ENCODE assay signal across 10 cellular contexts in the genomic region with DNA sequence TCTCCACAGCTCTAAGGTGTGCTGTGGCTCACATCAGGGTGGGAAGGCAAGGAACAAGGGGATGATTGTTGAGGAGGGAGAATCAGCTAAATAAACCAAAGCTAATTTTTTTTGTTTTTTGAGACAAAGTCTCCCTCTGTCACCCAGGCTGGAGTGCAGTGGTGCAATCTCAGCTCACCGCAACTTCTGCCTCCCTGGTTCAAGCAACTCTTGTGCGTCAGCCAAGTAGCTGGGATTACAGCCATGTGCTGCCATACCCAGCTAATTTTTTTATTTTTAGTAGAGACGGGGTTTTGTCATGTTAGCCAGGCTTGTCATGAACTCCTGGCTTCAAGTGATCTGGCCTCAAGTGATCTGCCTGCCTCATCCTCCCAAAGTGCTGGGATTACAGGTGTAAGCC. TPM values are rescaled to one million over a fixed set of nuclear protein-coding genes. Genes with fewer than 3 reads are reported as not detected.
DNase-seq lines count a peak whose midpoint lies in the region; ATAC-seq and TF ChIP-seq lines count a peak whose summit lies in the region.
"Not testable (repeated sequence)": the region's sequence is repeated elsewhere in the genome, so short reads cannot be mapped to it uniquely, and the experiment has no call there.
"Had no signal": no experiment of that assay in that cellular context is flagged by ENCODE, and none has a peak within 500 bp of the region (broad histone marks: within the 10 kb centered on the region; RNA-seq: fewer than 3 reads in every experiment).

No MANE protein-coding gene starts in this region.

- H3K4me1 ChIP-seq in mammary epithelial cell (ENCODE audit: insufficient read depth, low read length), result peaks cover 26% of the 10 kb centered on the region
- H3K4me1 ChIP-seq in heart right ventricle, result not testable (repeated sequence)

- not testable (repeated sequence) for H3K79me2 ChIP-seq in mammary epithelial cell (ENCODE audit: insufficient read depth, low read length)

- not testable (repeated sequence) for H3K9ac ChIP-seq in mammary epithelial cell (ENCODE audit: insufficient read depth, low read length)

- H3K27ac ChIP-seq in mammary epithelial cell (ENCODE audit: insufficient read depth, low read depth, low read length); heart right ventricle: not testable (repeated sequence)

- not testable (repeated sequence) for BruUV-seq in mammary epithelial cell (replicated peaks; lab: Mats Ljungman, UMichigan)

- not testable (repeated sequence) for H3K4me3 ChIP-seq in mammary epithelial cell (replicated peaks in 1 of 3; ENCODE audit: insufficient read depth in 1 of 3, low read depth in 2 of 3, low read length in 3 of 3); heart right ventricle

- DNase-seq in LHCN-M2 (ENCODE audit: low read depth) (peak; percentile 32), NOMO-1 treated with DMSO at 0.1 percent for 48 hours (lab: John Stamatoyannopoulos, UW; ENCODE audit: unreplicated experiment) (peak; percentile 63), SKM-1 treated with dmso at 0.1 percent for 144 hours (lab: John Stamatoyannopoulos, UW; ENCODE audit: unreplicated experiment) (peak; percentile 20), mammary epithelial cell (peak; percentile 62), fibroblast of peridontal ligament (ENCODE audit: extremely low read depth) (peak; percentile 52)
- not testable (repeated sequence) for DNase-seq in heart right ventricle; sciatic nerve (ENCODE audit: low spot score)

- H2AFZ ChIP-seq in mammary epithelial cell (ENCODE audit: low read depth, low read length), result not testable (repeated sequence)

- peak in 7 of 8 donors; percentile 19 to 82 (median 70) for ATAC-seq in heart right ventricle
- ATAC-seq in sciatic nerve, result peak; percentile 76

- intact Hi-C loops in mammary epithelial cell (cut with micrococcal nuclease); heart right ventricle (cut with DNase I); sciatic nerve (cut with DNase I): not testable (repeated sequence)

- not testable (repeated sequence) for H3K27me3 ChIP-seq in mammary epithelial cell (ENCODE audit: insufficient read depth, low read length)
- peaks cover 0 to 15% (median 0%) of the 10 kb centered on the region in 7 donors for H3K27me3 ChIP-seq in heart right ventricle

- H3K4me2 ChIP-seq in mammary epithelial cell (ENCODE audit: insufficient read depth, low read depth, low read length), result not testable (repeated sequence)

- in situ Hi-C loops in mammary epithelial cell (cut with MboI; ENCODE audit: low sequenced_read_pairs in 2 of 2), result not testable (repeated sequence)

- TF ChIP-seq CTCF in mammary epithelial cell (conservative IDR thresholded peaks at IDR 0.05 in 1 of 2, IDR thresholded peaks at IDR 0.05 in 1 of 2; ENCODE audit: extremely low read depth in 1 of 2, insufficient read depth in 1 of 2, low read depth in 1 of 2, low read length in 2 of 2); heart right ventricle (IDR thresholded peaks at IDR 0.05): not testable (repeated sequence)

- dilution Hi-C loops in mammary epithelial cell (cut with HindIII; ENCODE audit: low sequenced_read_pairs), result not testable (repeated sequence)

- H3K9me3 ChIP-seq in mammary epithelial cell (replicated peaks; ENCODE audit: insufficient read depth, low read length); heart right ventricle: not testable (repeated sequence)

- CTCF ChIA-PET in mammary epithelial cell (lab: Charles Lee; ENCODE audit: low non-redundant PET), result interaction anchor here (0.6 kb wide), 1 partner anchor 272 kb away, joined by 3 read pairs; no protein-coding TSS in a partner anchor

- not testable (repeated sequence) for H4K20me1 ChIP-seq in mammary epithelial cell (ENCODE audit: insufficient read depth, low read length)

- WGBS in mammary epithelial cell (ENCODE audit: low coverage, missing lambda C conversion rate), result 18% methylated on average over 3 of the region's 3 CpGs
- WGBS in heart right ventricle, 2 donors, result 40 to 53% methylated on average over 3 of the region's 3 CpGs

- not testable (repeated sequence) for H3K36me3 ChIP-seq in mammary epithelial cell (ENCODE audit: insufficient read depth, low read length); heart right ventricle

RNA-seq across cellular contexts. Expression of a gene that starts 46.7 kb away (rescaled TPM):
- 0.19 and 0.29 TPM in 2 replicates for total RNA-seq in LHCN-M2 (2014; rRNA removed)
- 0.09 TPM for polyA plus RNA-seq in LHCN-M2 (2012)
- 1 to 10 TPM in 1 of 2 donors, under 1 TPM in 1; 0.54 to 2.5 TPM for total RNA-seq in mammary epithelial cell
- polyA plus RNA-seq in mammary epithelial cell, result 0.26 TPM
- polyA minus RNA-seq in mammary epithelial cell, result not detected
- total RNA-seq in heart right ventricle, result under 1 TPM in 7 of 10 donors, not detected in 3; 0.10 to 0.42 (median 0.23) TPM
- under 1 TPM in 1 of 2 donors, not detected in 1; 0.25 TPM for polyA plus RNA-seq in heart right ventricle
- 0.94 TPM for total RNA-seq in sciatic nerve
- total RNA-seq: CD4-positive, alpha-beta T cell; GM12878 had no signal
- polyA plus RNA-seq: GM12878, IgD-negative memory B cell had no signal
